Comparison of ENCODE assay signal across 26 cellular contexts in genomic region chr14:21299562-21300130, GRCh38. TPM values are rescaled to one million over a fixed set of nuclear protein-coding genes. Genes with fewer than 3 reads are reported as not detected.
"Had no signal": no experiment of that assay in that cellular context is flagged by ENCODE, and none has a peak within 500 bp of the region (broad histone marks: within the 10 kb centered on the region; RNA-seq: fewer than 3 reads in every experiment).

No MANE protein-coding gene starts in this region.

- H3K36me3 ChIP-seq: esophagus muscularis mucosa, lower lobe of right lung, prostate gland, right atrium auricular region, sigmoid colon, transverse colon, vagina had no signal

- ATAC-seq: foreskin keratinocyte; left ventricle myocardium superior; lower lobe of right lung; naive thymus-derived CD8-positive, alpha-beta T cell; stimulated activated effector memory CD8-positive, alpha-beta T cell treated with anti-CD3 and anti-CD28 coated beads, Interleukin-12 subunit alpha, Interleukin-12 subunit beta, amount 100 ng/mL, for 72 hours had no signal

- H3K9me3 ChIP-seq: esophagus muscularis mucosa, lower lobe of right lung, prostate gland, right atrium auricular region, sigmoid colon, transverse colon, vagina had no signal

- H3K27me3 ChIP-seq: right atrium auricular region, vagina had no signal

- H3K4me3 Mint-ChIP-seq: immature natural killer cell; naive thymus-derived CD8-positive, alpha-beta T cell; nephron progenitor cell; stimulated activated effector memory CD8-positive, alpha-beta T cell treated with anti-CD3 and anti-CD28 coated beads, Interleukin-12 subunit alpha, Interleukin-12 subunit beta, amount 100 ng/mL, for 72 hours had no signal

- DNase-seq: dermis blood vessel endothelial cell; effector memory CD4-positive, alpha-beta T cell; foreskin keratinocyte; hypothalamus; immature natural killer cell; left ventricle myocardium superior; lower lobe of right lung; naive thymus-derived CD8-positive, alpha-beta T cell; nephron progenitor cell; nucleus accumbens; sigmoid colon; stimulated activated CD4-positive, alpha-beta T cell treated with anti-CD3 and anti-CD28 coated beads, Interleukin-2, amount 100 ng/mL, for 24 hours; stimulated activated CD4-positive, alpha-beta T cell treated with anti-CD3 and anti-CD28 coated beads, Interleukin-4, amount 100 ng/mL, for 24 hours; stimulated activated naive CD4-positive, alpha-beta T cell treated with Interleukin-2 at 50 U/mL for 16 hours; transverse colon had no signal

- H3K27ac ChIP-seq: coronary artery, esophagus muscularis mucosa, foreskin keratinocyte, lower lobe of right lung, prostate gland, right atrium auricular region, sigmoid colon, transverse colon, vagina had no signal

- H3K36me3 Mint-ChIP-seq: immature natural killer cell; naive thymus-derived CD8-positive, alpha-beta T cell; stimulated activated effector memory CD8-positive, alpha-beta T cell treated with anti-CD3 and anti-CD28 coated beads, Interleukin-12 subunit alpha, Interleukin-12 subunit beta, amount 100 ng/mL, for 72 hours had no signal

- H3K4me1 ChIP-seq: foreskin keratinocyte, prostate gland, vagina had no signal

- H3K9me3 Mint-ChIP-seq: immature natural killer cell; naive thymus-derived CD8-positive, alpha-beta T cell; nephron progenitor cell; stimulated activated effector memory CD8-positive, alpha-beta T cell treated with anti-CD3 and anti-CD28 coated beads, Interleukin-12 subunit alpha, Interleukin-12 subunit beta, amount 100 ng/mL, for 72 hours had no signal

- H3K27ac Mint-ChIP-seq: immature natural killer cell; naive thymus-derived CD8-positive, alpha-beta T cell; nephron progenitor cell; stimulated activated effector memory CD8-positive, alpha-beta T cell treated with anti-CD3 and anti-CD28 coated beads, Interleukin-12 subunit alpha, Interleukin-12 subunit beta, amount 100 ng/mL, for 72 hours had no signal

- H3K4me3 ChIP-seq: coronary artery, esophagus muscularis mucosa, lower lobe of right lung, prostate gland, right atrium auricular region, sigmoid colon, transverse colon, vagina had no signal

RNA-seq across cellular contexts. Expression of gene RPGRIP1, which starts 19.8 kb away (rescaled TPM):
- total RNA-seq: dermis blood vessel endothelial cell; endothelial cell of umbilical vein; epithelial cell of proximal tubule; esophagus muscularis mucosa; foreskin keratinocyte; myocyte; naive thymus-derived CD8-positive, alpha-beta T cell; osteocyte; skeletal muscle tissue; vagina had no signal
- polyA plus RNA-seq: endothelial cell of umbilical vein, foreskin keratinocyte had no signal
